ENCODE assay signal across 1 cellular context in genomic region chr7:151454932-151455530, GRCh38.
A peak's percentile ranks its signal among the peaks of the same experiment; 100 is the strongest.
TF ChIP-seq lines count a peak whose summit lies in the region.

No MANE protein-coding gene starts in this region.

TF ChIP-seq in H1, 55 proteins besides CTCF, POLR2A, EP300 and RAD21:
- no peak for TF ChIP-seq JUND (IDR thresholded peaks at IDR 0.05; ENCODE audit: low read length)
- TF ChIP-seq SP2 (IDR thresholded peaks at IDR 0.05; ENCODE audit: low read length), result no peak
- no peak for TF ChIP-seq CHD7 (IDR thresholded peaks at IDR 0.05; ENCODE audit: insufficient replicate concordance, low read length)
- TF ChIP-seq CEBPB (IDR thresholded peaks at IDR 0.05; ENCODE audit: low read depth, low read length), result no peak
- no peak for TF ChIP-seq HDAC2 (IDR thresholded peaks at IDR 0.05; ENCODE audit: borderline replicate concordance in 1 of 2, low read depth in 2 of 2, low read length in 2 of 2)
- 0 out of 2 replicates have a peak, but pooled peaks have one; percentile 20 for TF ChIP-seq E2F6 (IDR thresholded peaks at IDR 0.05)
